Comparison of ENCODE assay signal across 1 cellular context in the genomic region with DNA sequence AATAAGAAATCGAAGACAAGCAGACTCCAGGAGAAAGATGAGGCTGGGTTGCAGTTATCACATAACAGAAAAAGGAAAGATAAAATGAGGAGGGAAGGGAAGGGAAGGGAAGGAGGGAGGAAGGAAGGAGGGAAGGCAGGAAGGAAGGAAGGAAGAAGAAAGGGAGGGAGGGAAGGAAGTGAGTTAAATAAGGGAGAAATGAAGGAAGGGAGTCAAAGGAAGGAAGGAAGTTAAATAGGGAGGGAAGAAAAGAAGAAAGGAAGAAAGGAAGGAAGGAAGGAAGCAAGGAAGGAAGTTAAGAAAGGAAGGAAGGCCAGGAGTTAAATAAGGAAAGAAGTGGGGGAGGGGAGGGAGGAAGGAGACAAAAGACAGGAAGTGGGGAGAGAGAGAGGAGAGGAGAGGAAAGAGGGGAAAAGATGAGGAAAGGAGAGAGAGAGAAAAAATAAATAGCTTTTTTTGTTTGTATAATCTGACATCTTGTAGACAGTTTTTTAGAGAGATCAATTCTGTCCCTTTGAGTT.
TF ChIP-seq lines count a peak whose summit lies in the region.

No MANE protein-coding gene starts in this region.

TF ChIP-seq in HEK293, 187 proteins besides CTCF, POLR2A, EP300 and RAD21 (continued from another document):
- TF ChIP-seq, protein P1, sequence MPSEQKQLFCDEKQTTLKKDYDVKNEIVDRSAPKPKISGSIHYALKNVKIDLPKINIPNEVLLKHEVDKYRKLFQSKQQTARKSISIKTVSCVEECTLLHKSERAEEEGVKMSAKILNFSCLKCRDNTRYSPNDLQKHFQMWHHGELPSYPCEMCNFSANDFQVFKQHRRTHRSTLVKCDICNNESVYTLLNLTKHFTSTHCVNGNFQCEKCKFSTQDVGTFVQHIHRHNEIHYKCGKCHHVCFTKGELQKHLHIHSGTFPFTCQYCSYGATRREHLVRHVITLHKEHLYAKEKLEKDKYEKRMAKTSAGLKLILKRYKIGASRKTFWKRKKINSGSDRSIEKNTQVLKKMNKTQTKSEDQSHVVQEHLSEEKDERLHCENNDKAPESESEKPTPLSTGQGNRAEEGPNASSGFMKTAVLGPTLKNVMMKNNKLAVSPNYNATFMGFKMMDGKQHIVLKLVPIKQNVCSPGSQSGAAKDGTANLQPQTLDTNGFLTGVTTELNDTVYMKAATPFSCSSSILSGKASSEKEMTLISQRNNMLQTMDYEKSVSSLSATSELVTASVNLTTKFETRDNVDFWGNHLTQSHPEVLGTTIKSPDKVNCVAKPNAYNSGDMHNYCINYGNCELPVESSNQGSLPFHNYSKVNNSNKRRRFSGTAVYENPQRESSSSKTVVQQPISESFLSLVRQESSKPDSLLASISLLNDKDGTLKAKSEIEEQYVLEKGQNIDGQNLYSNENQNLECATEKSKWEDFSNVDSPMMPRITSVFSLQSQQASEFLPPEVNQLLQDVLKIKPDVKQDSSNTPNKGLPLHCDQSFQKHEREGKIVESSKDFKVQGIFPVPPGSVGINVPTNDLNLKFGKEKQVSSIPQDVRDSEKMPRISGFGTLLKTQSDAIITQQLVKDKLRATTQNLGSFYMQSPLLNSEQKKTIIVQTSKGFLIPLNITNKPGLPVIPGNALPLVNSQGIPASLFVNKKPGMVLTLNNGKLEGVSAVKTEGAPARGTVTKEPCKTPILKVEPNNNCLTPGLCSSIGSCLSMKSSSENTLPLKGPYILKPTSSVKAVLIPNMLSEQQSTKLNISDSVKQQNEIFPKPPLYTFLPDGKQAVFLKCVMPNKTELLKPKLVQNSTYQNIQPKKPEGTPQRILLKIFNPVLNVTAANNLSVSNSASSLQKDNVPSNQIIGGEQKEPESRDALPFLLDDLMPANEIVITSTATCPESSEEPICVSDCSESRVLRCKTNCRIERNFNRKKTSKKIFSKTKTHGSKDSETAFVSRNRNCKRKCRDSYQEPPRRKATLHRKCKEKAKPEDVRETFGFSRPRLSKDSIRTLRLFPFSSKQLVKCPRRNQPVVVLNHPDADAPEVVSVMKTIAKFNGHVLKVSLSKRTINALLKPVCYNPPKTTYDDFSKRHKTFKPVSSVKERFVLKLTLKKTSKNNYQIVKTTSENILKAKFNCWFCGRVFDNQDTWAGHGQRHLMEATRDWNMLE (tag by site-specific recombination; conservative IDR thresholded peaks at IDR 0.05; ENCODE audit: low read depth): no peak
- TF ChIP-seq YY2 (tag by site-specific recombination; IDR thresholded peaks at IDR 0.05): no peak
- TF ChIP-seq ZNF239 (tag by site-specific recombination; IDR thresholded peaks at IDR 0.05): no peak
